Comparison of ENCODE assay signal across 13 cellular contexts in genomic region chr3:66489577-66489976, GRCh38. TPM values are rescaled to one million over a fixed set of nuclear protein-coding genes. Genes with fewer than 3 reads are reported as not detected.
DNase-seq lines count a peak whose midpoint lies in the region; ATAC-seq and TF ChIP-seq lines count a peak whose summit lies in the region.
"Had no signal": no experiment of that assay in that cellular context is flagged by ENCODE, and none has a peak within 500 bp of the region (broad histone marks: within the 10 kb centered on the region; RNA-seq: fewer than 3 reads in every experiment).

No MANE protein-coding gene starts in this region.

- ATAC-seq in heart left ventricle (no peak), heart right ventricle (no peak), upper lobe of right lung (no peak), HG03139 (IDR thresholded peaks at IDR 0.05; ENCODE audit: unreplicated experiment) (no peak)
- peak; percentile 52 for ATAC-seq in activated CD8-positive, alpha-beta T cell treated with anti-CD3 and anti-CD28 coated beads, Interleukin-2, amount 10 ng/mL, durations not matched to agents 7 days and 5 days

- POLR2A ChIA-PET in activated CD8-positive, alpha-beta T cell treated with anti-CD3 and anti-CD28 coated beads, Interleukin-2, amount 10 ng/mL, durations not matched to agents 7 days and 5 days (lab: Charles Lee) = interaction anchor here (1.2 to 2.2 kb wide), 3 partner anchors 8 to 17 kb away, joined by 5 to 13 read pairs (median 5); no protein-coding TSS in a partner anchor

- H3K27me3 Mint-ChIP-seq in activated CD8-positive, alpha-beta T cell treated with anti-CD3 and anti-CD28 coated beads, Interleukin-2, amount 10 ng/mL, durations not matched to agents 7 days and 5 days (ENCODE audit: low read depth) = peaks cover 3% of the 10 kb centered on the region

- peaks cover 13% of the 10 kb centered on the region for H3K36me3 Mint-ChIP-seq in activated CD8-positive, alpha-beta T cell treated with anti-CD3 and anti-CD28 coated beads, Interleukin-2, amount 10 ng/mL, durations not matched to agents 7 days and 5 days (ENCODE audit: low read depth)

- H3K4me1 Mint-ChIP-seq in activated CD8-positive, alpha-beta T cell treated with anti-CD3 and anti-CD28 coated beads, Interleukin-2, amount 10 ng/mL, durations not matched to agents 7 days and 5 days (ENCODE audit: low read depth) = peaks cover 79% of the 10 kb centered on the region

- CTCF ChIA-PET in activated CD8-positive, alpha-beta T cell treated with anti-CD3 and anti-CD28 coated beads, Interleukin-2, amount 10 ng/mL, durations not matched to agents 7 days and 5 days (lab: Charles Lee) = interaction anchor here (0.7 to 4.3 kb wide), 8 partner anchors 11 to 333 kb away, joined by 3 to 25 read pairs (median 4); no protein-coding TSS in a partner anchor

- H3K36me3 ChIP-seq in heart left ventricle (no peaks in the 10 kb centered on the region), heart right ventricle (no peaks in the 10 kb centered on the region), mucosa of rectum (ENCODE audit: control insufficient read depth in 2 of 2, insufficient read depth in 2 of 2, low read length in 2 of 2) (no peaks in the 10 kb centered on the region), upper lobe of right lung (no peaks in the 10 kb centered on the region)

- H3K27me3 ChIP-seq in heart left ventricle = no peaks in the 10 kb centered on the region
- H3K27me3 ChIP-seq in heart right ventricle = no peaks in the 10 kb centered on the region
- no peaks in the 10 kb centered on the region for H3K27me3 ChIP-seq in mucosa of rectum (ENCODE audit: control insufficient read depth in 2 of 2, insufficient read depth in 2 of 2, low read length in 2 of 2)
- no peaks in the 10 kb centered on the region for H3K27me3 ChIP-seq in upper lobe of right lung
- H3K27me3 ChIP-seq: hepatocyte had no signal

- TF ChIP-seq POLR2A in heart left ventricle (IDR thresholded peaks at IDR 0.05) = no peak

- no peaks in the 10 kb centered on the region for H3K9me3 Mint-ChIP-seq in activated CD8-positive, alpha-beta T cell treated with anti-CD3 and anti-CD28 coated beads, Interleukin-2, amount 10 ng/mL, durations not matched to agents 7 days and 5 days (ENCODE audit: insufficient read depth)

- H3K4me3 ChIP-seq in heart left ventricle (no peak overlapping the region), heart right ventricle (no peak overlapping the region), mucosa of rectum (ENCODE audit: low read length in 2 of 2) (no peak overlapping the region), upper lobe of right lung (no peak overlapping the region)
- H3K4me3 ChIP-seq: hepatocyte had no signal

- H3K27ac ChIP-seq in heart left ventricle (peak overlapping the region in 9 of 12 donors; percentile 6 to 98 (median 25)), heart right ventricle (peak overlapping the region in 5 of 10 donors; percentile 35 to 53 (median 43)), mucosa of rectum (ENCODE audit: low read depth in 2 of 2, low read length in 2 of 2) (peak overlapping the region; percentile 6 to 27), upper lobe of right lung (peak overlapping the region; percentile 44)
- H3K27ac ChIP-seq: hepatocyte had no signal

- H3K27ac Mint-ChIP-seq in activated CD8-positive, alpha-beta T cell treated with anti-CD3 and anti-CD28 coated beads, Interleukin-2, amount 10 ng/mL, durations not matched to agents 7 days and 5 days = peak overlapping the region; percentile 62

- DNase-seq in heart left ventricle (no peak), heart right ventricle (no peak), upper lobe of right lung (no peak), hepatic stellate cell (ENCODE audit: low spot score) (no peak), DMS153 (lab: John Stamatoyannopoulos, UW) (no peak)
- DNase-seq in activated CD8-positive, alpha-beta T cell treated with anti-CD3 and anti-CD28 coated beads, Interleukin-2, amount 10 ng/mL, durations not matched to agents 7 days and 5 days = peak; percentile 37
- DNase-seq: effector CD4-positive, alpha-beta T cell; GDM1; mesendoderm; NCI-H2081 treated with DMSO at 0.1 percent for 48 hours had no signal

- H3K4me1 ChIP-seq in heart left ventricle (peaks cover 14 to 97% (median 81%) of the 10 kb centered on the region in 12 donors), heart right ventricle (peaks cover 33 to 99% (median 84%) of the 10 kb centered on the region in 9 donors), mucosa of rectum (ENCODE audit: control insufficient read depth in 2 of 2, insufficient read depth in 2 of 2, low read length in 2 of 2) (peaks cover 23 to 47% of the 10 kb centered on the region in 2 donors), upper lobe of right lung (peaks cover 79% of the 10 kb centered on the region)

- H3K9me3 ChIP-seq in heart left ventricle (no peaks in the 10 kb centered on the region), heart right ventricle (no peaks in the 10 kb centered on the region), mucosa of rectum (ENCODE audit: control insufficient read depth in 2 of 2, low read length in 2 of 2) (no peaks in the 10 kb centered on the region), upper lobe of right lung (no peaks in the 10 kb centered on the region)

- H3K9ac ChIP-seq in mucosa of rectum (ENCODE audit: low read depth in 1 of 2, low read length in 2 of 2) = no peak overlapping the region

- WGBS in heart left ventricle, 4 donors = 68 to 74% (median 71%) methylated on average over 4 of the region's 4 CpGs
- 76 to 80% methylated on average over 4 of the region's 4 CpGs for WGBS in heart right ventricle, 2 donors

- intact Hi-C loops in heart left ventricle (cut with DNase I) = loop anchor here in 2 of 10 donors (5.0 to 10.0 kb wide), 2 partner anchors 37 to 215 kb away; no protein-coding TSS in a partner anchor
- intact Hi-C loops in heart right ventricle (cut with DNase I) = no loop called here
- intact Hi-C loops in upper lobe of right lung (cut with DNase I) = no loop called here

- TF ChIP-seq CTCF in heart left ventricle (IDR thresholded peaks at IDR 0.05) = no peak
- no peak for TF ChIP-seq CTCF in heart right ventricle (IDR thresholded peaks at IDR 0.05)
- TF ChIP-seq CTCF in upper lobe of right lung (IDR thresholded peaks at IDR 0.05) = no peak

- peak overlapping the region; percentile 47 for H3K4me3 Mint-ChIP-seq in activated CD8-positive, alpha-beta T cell treated with anti-CD3 and anti-CD28 coated beads, Interleukin-2, amount 10 ng/mL, durations not matched to agents 7 days and 5 days

RNA-seq across cellular contexts. Expression of gene LRIG1, which starts 11.2 kb away (rescaled TPM):
- 100 to 1,000 TPM in 4 of 9 donors, 10 to 100 TPM in 5; 71.0 to 161 (median 98.3) TPM for total RNA-seq in heart left ventricle
- 10 to 100 TPM; 42.3 to 52.9 TPM for polyA plus RNA-seq in heart left ventricle
- 100 to 1,000 TPM in 3 of 10 donors, 10 to 100 TPM in 7; 71.9 to 109 (median 95.2) TPM for total RNA-seq in heart right ventricle
- polyA plus RNA-seq in heart right ventricle = 10 to 100 TPM; 23.8 to 33.8 TPM
- 10 to 100 TPM; 14.7 to 17.1 TPM for total RNA-seq in activated CD8-positive, alpha-beta T cell treated with anti-CD3 and anti-CD28 coated beads, Interleukin-2, amount 10 ng/mL, durations not matched to agents 7 days and 5 days
- total RNA-seq in upper lobe of right lung = 56.2 TPM
